8 cellular contexts compared by ENCODE assay signal in the genomic region with DNA sequence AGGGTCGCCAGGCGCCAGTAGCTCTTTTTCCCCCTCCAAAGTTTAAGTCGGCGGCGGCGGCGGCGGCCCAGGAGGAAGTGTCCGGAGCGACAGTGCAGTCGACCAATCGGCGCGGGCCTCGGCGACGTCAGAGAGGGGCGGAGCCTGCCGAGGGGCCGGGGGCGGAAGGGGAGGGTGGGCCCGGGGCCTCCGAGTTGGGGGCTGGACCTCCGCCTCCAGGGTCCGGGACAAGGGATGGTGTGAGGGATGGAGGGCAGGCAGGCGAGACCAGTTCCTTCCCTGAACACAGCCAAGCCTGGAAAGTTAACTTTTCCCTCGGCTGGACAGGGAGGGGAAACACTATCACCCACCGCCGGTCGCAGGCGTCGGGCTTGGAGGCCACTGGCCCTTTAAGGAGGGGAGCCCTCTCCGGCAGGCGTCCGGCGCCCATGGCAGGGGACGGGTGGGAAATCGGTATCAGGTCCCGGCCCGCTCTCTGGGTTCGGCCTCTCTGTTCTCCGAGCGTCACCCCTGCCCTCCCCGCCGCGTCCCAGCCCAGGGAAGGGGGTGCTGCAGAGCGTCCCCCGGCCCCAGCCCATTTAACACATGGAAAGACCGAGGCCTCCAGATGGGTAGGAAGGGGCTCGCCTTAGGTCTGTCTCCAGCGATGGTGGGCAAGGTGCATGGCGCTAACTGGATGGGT. TPM values are rescaled to one million over a fixed set of nuclear protein-coding genes. Genes with fewer than 3 reads are reported as not detected.
DNase-seq lines count a peak whose midpoint lies in the region; ATAC-seq lines count a peak whose summit lies in the region.

A gene (minus strand): TSS at position 81 of the 682 bp plus-strand sequence. CDS start 744 bp downstream, outside the sequence.

- DNase-seq in GM04504 (ENCODE audit: low read depth) (peak; percentile 58), NCI-H510A treated with DMSO at 0.1 percent for 48 hours (lab: John Stamatoyannopoulos, UW) (peak; percentile 63), dedifferentiated amniotic fluid mesenchymal stem cell (ENCODE audit: extremely low spot score) (peak; percentile 62), left lobe of liver (ENCODE audit: low spot score) (peak; percentile 92)
- peak; percentile 82 to 83 for DNase-seq in activated CD4-positive, alpha-beta T cell treated with anti-CD3 and anti-CD28 coated beads, Interleukin-2, amount 50 U/mL, for 24 hours (ENCODE audit: low read depth in 1 of 2, low spot score in 1 of 2)
- DNase-seq in stimulated activated CD4-positive, alpha-beta T cell treated with anti-CD3 and anti-CD28 coated beads, Interleukin-2, amount 100 ng/mL, for 24 hours, result peak; percentile 91 to 95

- ATAC-seq in HG02885 (IDR thresholded peaks at IDR 0.05; ENCODE audit: poor library complexity, unreplicated experiment) (peak; percentile 52), left lobe of liver (peak; percentile 80), HG03520 (IDR thresholded peaks at IDR 0.05; ENCODE audit: unreplicated experiment) (no peak)

RNA-seq across cellular contexts. Expression of the gene that starts here (rescaled TPM):
- total RNA-seq in left lobe of liver, result 13.7 TPM
